Comparison of ENCODE assay signal across 9 cellular contexts in the genomic region with DNA sequence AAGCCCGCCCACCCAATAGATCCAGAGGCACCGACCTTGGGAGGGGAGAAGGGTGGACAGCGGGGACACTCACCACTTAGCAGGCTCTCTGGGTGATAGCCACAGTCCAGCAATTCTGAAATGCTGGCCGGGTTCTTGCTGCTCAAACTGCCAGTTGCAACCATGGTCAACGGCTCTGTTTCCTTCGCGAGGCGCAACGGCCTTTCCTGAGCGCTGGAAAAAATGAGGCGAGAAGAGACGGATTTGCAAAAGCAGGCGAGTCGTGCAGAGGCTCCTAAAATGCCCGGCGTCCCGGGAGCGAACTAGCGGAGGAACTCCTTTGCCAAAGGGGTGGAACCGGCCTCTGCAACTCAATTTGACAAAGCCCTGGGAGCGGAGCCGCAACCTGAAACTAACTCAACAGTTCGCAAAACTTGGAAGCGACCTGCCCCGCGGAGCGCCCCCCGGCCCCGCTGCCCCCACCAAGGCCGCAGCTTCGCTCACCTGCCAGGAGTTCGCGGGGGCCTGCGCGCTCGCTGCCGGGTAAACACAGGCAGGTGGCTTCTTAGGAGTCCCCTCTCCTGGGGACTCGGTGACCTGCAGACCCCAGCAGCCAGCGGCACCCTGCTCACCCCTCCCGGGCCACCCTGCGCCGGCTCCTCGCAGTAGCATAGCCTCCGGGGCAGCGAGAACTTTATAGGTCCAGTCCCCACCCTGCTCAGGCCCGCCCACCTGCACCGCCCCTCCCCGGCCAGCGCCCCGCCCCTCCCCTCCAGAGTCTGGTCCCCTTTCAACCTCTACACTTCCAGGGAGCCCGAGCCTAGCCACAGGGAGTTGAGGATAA. TPM values are rescaled to one million over a fixed set of nuclear protein-coding genes. Genes with fewer than 3 reads are reported as not detected.
A peak's percentile ranks its signal among the peaks of the same experiment; 100 is the strongest.
DNase-seq lines count a peak whose midpoint lies in the region; ATAC-seq and TF ChIP-seq lines count a peak whose summit lies in the region.
"Had no signal": no experiment of that assay in that cellular context is flagged by ENCODE, and none has a peak within 500 bp of the region (broad histone marks: within the 10 kb centered on the region; RNA-seq: fewer than 3 reads in every experiment).

Gene DDIT4L, minus strand, starts transcription at position 649 of the 823 bp plus-strand sequence. Its CDS starts 485 bp downstream, at position 164.

- no peak for TF ChIP-seq CTCF in CD8-positive, alpha-beta T cell (IDR thresholded peaks at IDR 0.05)
- TF ChIP-seq CTCF in right atrium auricular region (IDR thresholded peaks at IDR 0.05) (no peak), prostate gland (IDR thresholded peaks at IDR 0.05) (no peak)

- peaks cover 41% of the 10 kb centered on the region for H3K27me3 Mint-ChIP-seq in CD8-positive, alpha-beta T cell (ENCODE audit: low read depth)
- H3K27me3 Mint-ChIP-seq in activated naive CD8-positive, alpha-beta T cell treated with anti-CD3 and anti-CD28 coated beads for 36 hours = peaks cover 51% of the 10 kb centered on the region

- no peaks in the 10 kb centered on the region for H3K36me3 ChIP-seq in CD8-positive, alpha-beta T cell (ENCODE audit: insufficient read depth, low read length)
- H3K36me3 ChIP-seq in right atrium auricular region (no peaks in the 10 kb centered on the region), prostate gland (no peaks in the 10 kb centered on the region)

- POLR2A ChIA-PET in CD8-positive, alpha-beta T cell (lab: Charles Lee) = no interaction called here

- 2% methylated on average over 50 of the region's 51 CpGs for WGBS in prostate gland

- H3K9me3 ChIP-seq in CD8-positive, alpha-beta T cell (ENCODE audit: low read length) = no peaks in the 10 kb centered on the region
- no peaks in the 10 kb centered on the region for H3K9me3 ChIP-seq in right atrium auricular region
- no peaks in the 10 kb centered on the region for H3K9me3 ChIP-seq in prostate gland

- peak in 1 of 7 experiments; percentile 21 for DNase-seq in CD8-positive, alpha-beta T cell
- peak; percentile 26 for DNase-seq in HPDE6-E6E7 (ENCODE audit: extremely low spot score)
- no peak for DNase-seq in activated naive CD8-positive, alpha-beta T cell treated with anti-CD3 and anti-CD28 coated beads for 36 hours
- peak; percentile 69 for DNase-seq in right atrium auricular region (ENCODE audit: low spot score)
- peak; percentile 11 for DNase-seq in prostate gland (ENCODE audit: low spot score)
- no peak for DNase-seq in GOT3 (lab: John Stamatoyannopoulos, UW)
- no peak for DNase-seq in SIG-M5 (lab: John Stamatoyannopoulos, UW)
- no peak for DNase-seq in A172 (ENCODE audit: low spot score)

- intact Hi-C loops in CD8-positive, alpha-beta T cell (cut with DNase I, micrococcal nuclease) = no loop called here
- intact Hi-C loops in prostate gland (cut with DNase I) = no loop called here

- H3K27ac Mint-ChIP-seq in CD8-positive, alpha-beta T cell = no peak within 1 kb of the TSS
- H3K27ac Mint-ChIP-seq in activated naive CD8-positive, alpha-beta T cell treated with anti-CD3 and anti-CD28 coated beads for 36 hours = no peak within 1 kb of the TSS

- H3K27ac ChIP-seq in CD8-positive, alpha-beta T cell (ENCODE audit: low read depth, low read length) = no peak within 1 kb of the TSS
- H3K27ac ChIP-seq in right atrium auricular region (peak within 1 kb of the TSS; percentile 65 to 73), prostate gland (peak within 1 kb of the TSS in 1 of 2 donors; percentile 31)
- H3K27ac ChIP-seq: KMS-11 had no signal

- no peak for TF ChIP-seq POLR2A in prostate gland (IDR thresholded peaks at IDR 0.05)

- CTCF ChIA-PET in CD8-positive, alpha-beta T cell (lab: Charles Lee) = no interaction called here

- H3K9me3 Mint-ChIP-seq in CD8-positive, alpha-beta T cell = no peaks in the 10 kb centered on the region
- H3K9me3 Mint-ChIP-seq in activated naive CD8-positive, alpha-beta T cell treated with anti-CD3 and anti-CD28 coated beads for 36 hours = no peaks in the 10 kb centered on the region

- H3K4me1 ChIP-seq in CD8-positive, alpha-beta T cell (ENCODE audit: insufficient read depth, low read length) = peaks cover 11% of the 10 kb centered on the region
- H3K4me1 ChIP-seq in right atrium auricular region = peaks cover 0 to 16% of the 10 kb centered on the region in 2 donors
- H3K4me1 ChIP-seq in prostate gland (replicated peaks) = no peaks in the 10 kb centered on the region

- ATAC-seq in CD8-positive, alpha-beta T cell = peak; percentile 46

- no peaks in the 10 kb centered on the region for H3K36me3 Mint-ChIP-seq in CD8-positive, alpha-beta T cell
- no peaks in the 10 kb centered on the region for H3K36me3 Mint-ChIP-seq in activated naive CD8-positive, alpha-beta T cell treated with anti-CD3 and anti-CD28 coated beads for 36 hours

- H3K4me3 ChIP-seq in CD8-positive, alpha-beta T cell (ENCODE audit: low read depth, low read length) = peak within 1 kb of the TSS; percentile 40
- peak within 1 kb of the TSS; percentile 70 to 86 for H3K4me3 ChIP-seq in right atrium auricular region
- peak within 1 kb of the TSS; percentile 46 to 50 for H3K4me3 ChIP-seq in prostate gland

- H3K27me3 ChIP-seq in CD8-positive, alpha-beta T cell (ENCODE audit: insufficient read depth, low read length) = peaks cover 14% of the 10 kb centered on the region
- H3K27me3 ChIP-seq in right atrium auricular region = no peaks in the 10 kb centered on the region
- no peaks in the 10 kb centered on the region for H3K27me3 ChIP-seq in prostate gland (replicated peaks; ENCODE audit: insufficient read depth)

- peak within 1 kb of the TSS; percentile 80 for H3K4me3 Mint-ChIP-seq in CD8-positive, alpha-beta T cell
- peak within 1 kb of the TSS; percentile 71 for H3K4me3 Mint-ChIP-seq in activated naive CD8-positive, alpha-beta T cell treated with anti-CD3 and anti-CD28 coated beads for 36 hours

- peaks cover 15% of the 10 kb centered on the region for H3K4me1 Mint-ChIP-seq in CD8-positive, alpha-beta T cell (ENCODE audit: low read depth)
- peaks cover 13% of the 10 kb centered on the region for H3K4me1 Mint-ChIP-seq in activated naive CD8-positive, alpha-beta T cell treated with anti-CD3 and anti-CD28 coated beads for 36 hours

RNA-seq across cellular contexts. Expression of gene DDIT4L, which starts in this region (rescaled TPM):
- total RNA-seq in CD8-positive, alpha-beta T cell = under 1 TPM in 1 of 2 experiments, not detected in 1; 0.16 TPM
- under 1 TPM in 1 of 2 experiments, not detected in 1; 0.34 TPM for total RNA-seq in activated naive CD8-positive, alpha-beta T cell treated with anti-CD3 and anti-CD28 coated beads for 36 hours
- total RNA-seq in right atrium auricular region = 10 to 100 TPM in 1 of 2 donors, 1 to 10 TPM in 1; 2.0 to 10.1 TPM
- 1 to 10 TPM in 1 of 2 donors, under 1 TPM in 1; 0.85 to 2.6 TPM for total RNA-seq in prostate gland
- total RNA-seq in A172 (2014; rRNA removed; shearing (Covaris generic)) = 2.1 and 2.2 TPM in 2 replicates

Comparison
In these comparisons a context has a peak if more than half of its experiments do, and no peak if none do; other contexts are left out.
1. Peak in ATAC-seq and H3K4me3 ChIP-seq in CD8-positive, alpha-beta T cell; RNA of the gene not detected or under 1 TPM.
2. DNase-seq: peak in HPDE6-E6E7 (single experiment), right atrium auricular region (single experiment) and prostate gland (single experiment); none in activated naive CD8-positive, alpha-beta T cell treated with anti-CD3 and anti-CD28 coated beads for 36 hours (single experiment), GOT3 (single experiment), SIG-M5 (single experiment) and A172 (single experiment).
3. Peak in every context shown above with its lines, with median percentiles within 50 percentile points of each other: H3K4me3 ChIP-seq.